ENCODE assay signal across 31 cellular contexts in the genomic region with DNA sequence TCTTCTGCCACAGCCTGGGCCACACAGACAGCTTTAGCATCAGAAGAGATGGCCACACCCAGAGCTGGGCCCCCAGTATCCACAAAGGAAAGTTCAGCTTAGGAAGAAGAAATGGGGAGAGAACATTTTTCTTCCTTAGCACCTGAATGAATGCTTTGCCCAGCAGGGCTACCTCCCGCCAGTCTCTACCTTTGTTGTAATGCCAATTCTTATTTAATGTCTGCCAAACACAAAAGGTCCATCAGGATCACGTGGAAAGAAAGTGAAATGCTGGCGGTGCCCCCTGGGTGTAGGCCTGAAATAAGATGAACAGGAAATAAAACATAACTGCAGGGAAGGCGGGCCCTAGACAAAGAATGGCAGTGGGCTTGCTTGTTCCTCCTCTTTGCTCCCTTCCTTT.
"Had no signal": no experiment of that assay in that cellular context is flagged by ENCODE, and none has a peak within 500 bp of the region (broad histone marks: within the 10 kb centered on the region; RNA-seq: fewer than 3 reads in every experiment).

No MANE protein-coding gene starts in this region.

- H3K4me1 ChIP-seq: gastrocnemius medialis, pancreas, prostate gland, sigmoid colon, uterus had no signal

- H3K4me3 ChIP-seq: coronary artery, dorsolateral prefrontal cortex, gastrocnemius medialis, pancreas, prostate gland, sigmoid colon, uterus had no signal

- H3K4me3 Mint-ChIP-seq: activated CD4-positive, alpha-beta memory T cell treated with anti-CD3 and anti-CD28 coated beads for 36 hours; activated naive CD4-positive, alpha-beta T cell treated with anti-CD3 and anti-CD28 coated beads, Interleukin-2, amount 10 ng/mL, durations not matched to agents 7 days and 5 days; activated T-cell treated with anti-CD3 and anti-CD28 coated beads, Interleukin-2, amount 50 U/mL, for 24 hours; nephron; stimulated activated memory B cell treated with anti-CD40 and anti-IgM and Interleukin-4, amounts not matched to agents 10 μg/mL and 1 μg/mL and 100 μg/mL, for 72 hours; stimulated activated naive CD8-positive, alpha-beta T cell treated with anti-CD3 and anti-CD28 coated beads, Interleukin-15, amount 100 ng/mL, for 72 hours; type B pancreatic cell had no signal

- H3K27ac ChIP-seq: brain microvascular endothelial cell, coronary artery, dorsolateral prefrontal cortex, gastrocnemius medialis, pancreas, prostate gland, sigmoid colon, uterus, VCaP had no signal

- H3K27me3 ChIP-seq: brain microvascular endothelial cell, dorsolateral prefrontal cortex, pancreas, sigmoid colon, uterus had no signal

- H3K27ac Mint-ChIP-seq: activated CD4-positive, alpha-beta memory T cell treated with anti-CD3 and anti-CD28 coated beads for 36 hours; activated naive CD4-positive, alpha-beta T cell treated with anti-CD3 and anti-CD28 coated beads, Interleukin-2, amount 10 ng/mL, durations not matched to agents 7 days and 5 days; activated T-cell treated with anti-CD3 and anti-CD28 coated beads, Interleukin-2, amount 50 U/mL, for 24 hours; nephron; stimulated activated memory B cell treated with anti-CD40 and anti-IgM and Interleukin-4, amounts not matched to agents 10 μg/mL and 1 μg/mL and 100 μg/mL, for 72 hours; stimulated activated naive CD8-positive, alpha-beta T cell treated with anti-CD3 and anti-CD28 coated beads, Interleukin-15, amount 100 ng/mL, for 72 hours; type B pancreatic cell had no signal

- ATAC-seq: activated CD4-positive, CD25-positive, alpha-beta regulatory T cell treated with anti-CD3 and anti-CD28 coated beads, Interleukin-2, amount 50 U/mL, for 24 hours; gastrocnemius medialis; left colon; pancreas; stimulated activated memory B cell treated with anti-CD40 and anti-IgM and Interleukin-4, amounts not matched to agents 10 μg/mL and 1 μg/mL and 100 μg/mL, for 72 hours; stimulated activated naive CD8-positive, alpha-beta T cell treated with anti-CD3 and anti-CD28 coated beads, Interleukin-15, amount 100 ng/mL, for 72 hours had no signal

- DNase-seq: activated CD4-positive, alpha-beta memory T cell treated with anti-CD3 and anti-CD28 coated beads for 36 hours; activated CD4-positive, alpha-beta T cell treated with anti-CD3 and anti-CD28 coated beads for 48 hours; activated CD8-positive, alpha-beta memory T cell treated with anti-CD3 and anti-CD28 coated beads, Interleukin-2, amount 50 U/mL, for 4 hours; activated gamma-delta T cell; activated naive CD4-positive, alpha-beta T cell treated with anti-CD3 and anti-CD28 coated beads, Interleukin-2, amount 10 ng/mL, durations not matched to agents 7 days and 5 days; activated T-cell treated with anti-CD3 and anti-CD28 coated beads, Interleukin-2, amount 50 U/mL, for 24 hours; amniotic stem cell; brain microvascular endothelial cell; dorsolateral prefrontal cortex; effector memory CD4-positive, alpha-beta T cell; erythroblast; gastrocnemius medialis; glutamatergic neuron; islet precursor cell; left colon; mammary epithelial cell; pancreas; sigmoid colon; small intestine; stimulated activated CD4-positive, alpha-beta T cell treated with anti-CD3 and anti-CD28 coated beads, Interleukin-4, amount 100 ng/mL, for 4 hours; stimulated activated CD8-positive, alpha-beta memory T cell treated with anti-CD3 and anti-CD28 coated beads, Interleukin-4, amount 100 ng/mL, for 48 hours; stimulated activated naive CD8-positive, alpha-beta T cell treated with anti-CD3 and anti-CD28 coated beads, Interleukin-15, amount 100 ng/mL, for 72 hours; substantia nigra; uterus had no signal

- H3K9me3 ChIP-seq: gastrocnemius medialis, pancreas, prostate gland, uterus had no signal

- H3K36me3 Mint-ChIP-seq: activated CD4-positive, alpha-beta memory T cell treated with anti-CD3 and anti-CD28 coated beads for 36 hours; activated naive CD4-positive, alpha-beta T cell treated with anti-CD3 and anti-CD28 coated beads, Interleukin-2, amount 10 ng/mL, durations not matched to agents 7 days and 5 days; type B pancreatic cell had no signal

- H3K9me3 Mint-ChIP-seq: activated CD4-positive, alpha-beta memory T cell treated with anti-CD3 and anti-CD28 coated beads for 36 hours; activated naive CD4-positive, alpha-beta T cell treated with anti-CD3 and anti-CD28 coated beads, Interleukin-2, amount 10 ng/mL, durations not matched to agents 7 days and 5 days; activated T-cell treated with anti-CD3 and anti-CD28 coated beads, Interleukin-2, amount 50 U/mL, for 24 hours; type B pancreatic cell had no signal

- H3K4me1 Mint-ChIP-seq: activated naive CD4-positive, alpha-beta T cell treated with anti-CD3 and anti-CD28 coated beads, Interleukin-2, amount 10 ng/mL, durations not matched to agents 7 days and 5 days; stimulated activated memory B cell treated with anti-CD40 and anti-IgM and Interleukin-4, amounts not matched to agents 10 μg/mL and 1 μg/mL and 100 μg/mL, for 72 hours; stimulated activated naive CD8-positive, alpha-beta T cell treated with anti-CD3 and anti-CD28 coated beads, Interleukin-15, amount 100 ng/mL, for 72 hours had no signal

- H3K36me3 ChIP-seq: brain microvascular endothelial cell, gastrocnemius medialis, pancreas, prostate gland, sigmoid colon, uterus had no signal
